30 cellular contexts compared by ENCODE assay signal in genomic region chr15:32737246-32737757, GRCh38. TPM values are rescaled to one million over a fixed set of nuclear protein-coding genes. Genes with fewer than 3 reads are reported as not detected.
"Had no signal": no experiment of that assay in that cellular context is flagged by ENCODE, and none has a peak within 500 bp of the region (broad histone marks: within the 10 kb centered on the region; RNA-seq: fewer than 3 reads in every experiment).

No MANE protein-coding gene starts in this region.

- H3K4me3 Mint-ChIP-seq: activated CD4-positive, alpha-beta memory T cell treated with anti-CD3 and anti-CD28 coated beads, Interleukin-2, amount 10 ng/mL, durations not matched to agents 7 days and 5 days; activated CD4-positive, alpha-beta T cell treated with anti-CD3 and anti-CD28 coated beads, Interleukin-2, amount 10 ng/mL, durations not matched to agents 7 days and 5 days; activated naive CD8-positive, alpha-beta T cell; activated T-cell treated with anti-CD3 and anti-CD28 coated beads, Interleukin-2, amount 50 U/mL, for 24 hours; activated T-cell treated with anti-CD3 and anti-CD28 coated beads, Interleukin-2, amount 50 U/mL, for 72 hours; central memory CD8-positive, alpha-beta T cell; dendritic cell treated with granulocyte-macrophage colony-stimulating factor and Interleukin-4, amounts not matched to agents 40 ng/mL and 50 ng/mL, for 4 days; endodermal cell; WTC11 had no signal

- H3K27me3 ChIP-seq: brain microvascular endothelial cell, dorsolateral prefrontal cortex had no signal

- ATAC-seq: activated T-cell treated with anti-CD3 and anti-CD28 coated beads, Interleukin-2, amount 50 U/mL, for 72 hours; esophagus mucosa; heart left ventricle; WTC11 had no signal

- H3K36me3 Mint-ChIP-seq: activated naive CD8-positive, alpha-beta T cell had no signal

- H3K4me1 ChIP-seq: heart left ventricle had no signal

- H3K27ac ChIP-seq: brain microvascular endothelial cell, coronary artery, dorsolateral prefrontal cortex, heart left ventricle had no signal

- H3K9me3 Mint-ChIP-seq: activated CD4-positive, alpha-beta memory T cell treated with anti-CD3 and anti-CD28 coated beads, Interleukin-2, amount 10 ng/mL, durations not matched to agents 7 days and 5 days; activated CD4-positive, alpha-beta T cell treated with anti-CD3 and anti-CD28 coated beads, Interleukin-2, amount 10 ng/mL, durations not matched to agents 7 days and 5 days; activated T-cell treated with anti-CD3 and anti-CD28 coated beads, Interleukin-2, amount 50 U/mL, for 24 hours had no signal

- H3K36me3 ChIP-seq: heart left ventricle had no signal

- H3K4me1 Mint-ChIP-seq: activated CD4-positive, alpha-beta memory T cell treated with anti-CD3 and anti-CD28 coated beads, Interleukin-2, amount 10 ng/mL, durations not matched to agents 7 days and 5 days; activated CD4-positive, alpha-beta T cell treated with anti-CD3 and anti-CD28 coated beads, Interleukin-2, amount 10 ng/mL, durations not matched to agents 7 days and 5 days; central memory CD8-positive, alpha-beta T cell had no signal

- DNase-seq: activated CD4-positive, alpha-beta memory T cell treated with anti-CD3 and anti-CD28 coated beads, Interleukin-2, amount 10 ng/mL, durations not matched to agents 7 days and 5 days; activated CD4-positive, alpha-beta T cell treated with anti-CD3 and anti-CD28 coated beads for 1 hour; activated CD4-positive, alpha-beta T cell treated with anti-CD3 and anti-CD28 coated beads for 4 hours; activated CD4-positive, alpha-beta T cell treated with anti-CD3 and anti-CD28 coated beads, Interleukin-2, amount 10 ng/mL, durations not matched to agents 7 days and 5 days; activated CD4-positive, alpha-beta T cell treated with anti-CD3 and anti-CD28 coated beads, Interleukin-2, amount 50 U/mL, for 4 hours; activated CD8-positive, alpha-beta memory T cell treated with anti-CD3 and anti-CD28 coated beads, Interleukin-2, amount 50 U/mL, for 48 hours; activated effector memory CD4-positive, alpha-beta T cell treated with Interleukin-2 at 50 U/mL for 16 hours; activated gamma-delta T cell treated with Interleukin-2 at 50 U/mL for 16 hours; activated naive CD4-positive, alpha-beta T cell treated with anti-CD3 and anti-CD28 coated beads, Interleukin-2, amount 50 U/mL, for 16 hours; activated naive CD4-positive, alpha-beta T cell treated with Interleukin-2 at 50 U/mL for 16 hours; activated T-cell treated with anti-CD3 and anti-CD28 coated beads for 4 hours; activated T-cell treated with anti-CD3 and anti-CD28 coated beads, Interleukin-2, amount 50 U/mL, for 24 hours; activated T-cell treated with anti-CD3 and anti-CD28 coated beads, Interleukin-2, amount 50 U/mL, for 72 hours; amniotic stem cell; anterior cingulate cortex; brain microvascular endothelial cell; dorsolateral prefrontal cortex; effector memory CD4-positive, alpha-beta T cell; endodermal cell; foreskin fibroblast; glutamatergic neuron; heart left ventricle; T-helper 2 cell had no signal

- H3K4me3 ChIP-seq: coronary artery, dorsolateral prefrontal cortex, heart left ventricle had no signal

- H3K27ac Mint-ChIP-seq: activated CD4-positive, alpha-beta memory T cell treated with anti-CD3 and anti-CD28 coated beads, Interleukin-2, amount 10 ng/mL, durations not matched to agents 7 days and 5 days; activated CD4-positive, alpha-beta T cell treated with anti-CD3 and anti-CD28 coated beads, Interleukin-2, amount 10 ng/mL, durations not matched to agents 7 days and 5 days; activated naive CD8-positive, alpha-beta T cell; activated T-cell treated with anti-CD3 and anti-CD28 coated beads, Interleukin-2, amount 50 U/mL, for 24 hours; activated T-cell treated with anti-CD3 and anti-CD28 coated beads, Interleukin-2, amount 50 U/mL, for 72 hours; dendritic cell treated with granulocyte-macrophage colony-stimulating factor and Interleukin-4, amounts not matched to agents 40 ng/mL and 50 ng/mL, for 4 days; endodermal cell; WTC11 had no signal

RNA-seq across cellular contexts. Expression of gene GREM1, which starts 19.5 kb away (rescaled TPM):
- total RNA-seq: activated CD4-positive, alpha-beta memory T cell treated with anti-CD3 and anti-CD28 coated beads, Interleukin-2, amount 10 ng/mL, durations not matched to agents 7 days and 5 days; activated CD4-positive, alpha-beta T cell treated with anti-CD3 and anti-CD28 coated beads, Interleukin-2, amount 10 ng/mL, durations not matched to agents 7 days and 5 days; T-helper 1 cell treated with Interleukin-12 subunit alpha and Interleukin-12 subunit beta and Interleukin-4 antibody, amounts not matched to agents 30 ng/mL and 1 ng/mL, for 36 hours had no signal
